9 cellular contexts compared by ENCODE assay signal in the genomic region with DNA sequence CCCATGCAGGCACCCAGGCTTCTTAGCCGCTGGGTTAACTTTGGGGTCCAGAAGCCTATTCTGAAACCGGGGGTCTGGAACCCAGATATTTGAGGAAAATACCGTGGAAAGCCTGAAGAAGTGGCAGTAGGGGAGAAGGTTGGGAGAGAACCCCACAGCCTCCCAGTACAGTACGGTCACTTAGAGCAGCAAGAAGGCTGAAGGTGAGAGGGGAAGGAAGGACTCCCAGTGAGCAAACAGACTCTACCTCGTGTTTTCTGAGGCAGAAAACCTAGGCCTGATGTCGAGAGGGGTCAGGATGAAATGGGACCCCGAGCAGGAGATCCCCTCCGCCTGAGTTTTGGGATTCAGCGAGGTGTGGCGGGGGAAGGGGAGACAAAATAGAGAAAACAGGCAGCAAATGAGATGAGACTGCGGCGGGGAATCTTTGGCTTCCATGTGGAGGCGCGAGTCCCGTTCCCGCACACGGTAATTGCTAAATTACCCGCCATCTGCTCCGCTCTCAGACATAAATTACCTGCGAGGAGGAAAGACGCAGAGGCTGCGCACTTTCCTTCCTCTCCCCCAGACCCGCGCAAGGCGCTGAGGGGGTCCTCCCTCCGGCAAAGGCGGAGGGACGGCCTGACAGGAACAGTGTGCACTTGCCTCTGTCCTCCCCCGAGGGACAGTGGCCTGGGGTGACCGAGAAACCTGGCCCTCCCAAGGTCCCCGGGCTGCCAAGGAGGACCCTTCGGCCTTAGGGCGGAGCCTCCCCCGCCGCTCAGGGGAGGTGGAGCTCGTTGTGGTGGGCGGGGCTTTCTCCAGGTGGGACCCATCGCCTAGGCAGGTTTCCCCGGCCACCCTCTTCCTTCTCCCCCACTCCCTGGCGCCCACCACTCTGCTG. TPM values are rescaled to one million over a fixed set of nuclear protein-coding genes. Genes with fewer than 3 reads are reported as not detected.
DNase-seq lines count a peak whose midpoint lies in the region; ATAC-seq and TF ChIP-seq lines count a peak whose summit lies in the region.
"Had no signal": no experiment of that assay in that cellular context is flagged by ENCODE, and none has a peak within 500 bp of the region (broad histone marks: within the 10 kb centered on the region; RNA-seq: fewer than 3 reads in every experiment).

No MANE protein-coding gene starts in this region.

- ATAC-seq in activated CD8-positive, alpha-beta memory T cell treated with anti-CD3 and anti-CD28 coated beads, Interleukin-2, amount 10 ng/mL, durations not matched to agents 7 days and 5 days, result peak; percentile 66
- no peak for ATAC-seq in HG03139 (IDR thresholded peaks at IDR 0.05; ENCODE audit: unreplicated experiment)

- H3K4me1 ChIP-seq in iPS-18a (ENCODE audit: control insufficient read depth, low read depth, low read length), result peaks cover 13% of the 10 kb centered on the region
- H3K4me1 ChIP-seq in ascending aorta, result peaks cover 0 to 19% of the 10 kb centered on the region in 2 donors

- no peak overlapping the region for H3K27ac Mint-ChIP-seq in activated CD8-positive, alpha-beta memory T cell treated with anti-CD3 and anti-CD28 coated beads, Interleukin-2, amount 10 ng/mL, durations not matched to agents 7 days and 5 days

- H3K27me3 ChIP-seq in iPS-18a (ENCODE audit: control insufficient read depth, insufficient read depth, low read length) (peaks cover 78% of the 10 kb centered on the region), ascending aorta (no peaks in the 10 kb centered on the region)

- TF ChIP-seq CTCF in ascending aorta (IDR thresholded peaks at IDR 0.05), result no peak

- H3K27me3 Mint-ChIP-seq in activated CD8-positive, alpha-beta memory T cell treated with anti-CD3 and anti-CD28 coated beads, Interleukin-2, amount 10 ng/mL, durations not matched to agents 7 days and 5 days, result peaks cover 40% of the 10 kb centered on the region

- H3K4me3 ChIP-seq in iPS-18a (ENCODE audit: low read length), result peak overlapping the region; percentile 54
- H3K4me3 ChIP-seq in ascending aorta, result no peak overlapping the region

- intact Hi-C loops in ascending aorta (cut with DNase I), result loop anchor here (2.0 kb wide), 1 partner anchor 17 kb away; no protein-coding TSS in a partner anchor

- H3K9me3 ChIP-seq in iPS-18a (ENCODE audit: control insufficient read depth, low read depth, low read length), result no peaks in the 10 kb centered on the region
- H3K9me3 ChIP-seq in ascending aorta, result no peaks in the 10 kb centered on the region

- no peak overlapping the region for H3K9ac ChIP-seq in iPS-18a (ENCODE audit: low read length)

- H3K4me1 Mint-ChIP-seq in activated CD8-positive, alpha-beta memory T cell treated with anti-CD3 and anti-CD28 coated beads, Interleukin-2, amount 10 ng/mL, durations not matched to agents 7 days and 5 days, result peaks cover 10% of the 10 kb centered on the region

- no peaks in the 10 kb centered on the region for H3K36me3 Mint-ChIP-seq in activated CD8-positive, alpha-beta memory T cell treated with anti-CD3 and anti-CD28 coated beads, Interleukin-2, amount 10 ng/mL, durations not matched to agents 7 days and 5 days

- H3K27ac ChIP-seq in iPS-18a (ENCODE audit: low read length), result no peak overlapping the region
- H3K27ac ChIP-seq in ascending aorta, result no peak overlapping the region

- no peaks in the 10 kb centered on the region for H3K9me3 Mint-ChIP-seq in activated CD8-positive, alpha-beta memory T cell treated with anti-CD3 and anti-CD28 coated beads, Interleukin-2, amount 10 ng/mL, durations not matched to agents 7 days and 5 days (ENCODE audit: low read depth)

- CTCF ChIA-PET in activated CD8-positive, alpha-beta memory T cell treated with anti-CD3 and anti-CD28 coated beads, Interleukin-2, amount 10 ng/mL, durations not matched to agents 7 days and 5 days (lab: Charles Lee), result interaction anchor here (0.7 to 18.9 kb wide), 7 partner anchors 5 to 272 kb away, joined by 3 to 270 read pairs (median 165); partner anchors contain the start of genes CALCOCO1 and CISTR

- H3K4me3 Mint-ChIP-seq in activated CD8-positive, alpha-beta memory T cell treated with anti-CD3 and anti-CD28 coated beads, Interleukin-2, amount 10 ng/mL, durations not matched to agents 7 days and 5 days, result no peak overlapping the region

- H3K36me3 ChIP-seq in iPS-18a (ENCODE audit: control insufficient read depth, low read depth, low read length) (no peaks in the 10 kb centered on the region), ascending aorta (no peaks in the 10 kb centered on the region)

- DNase-seq in NCI-H1417 (lab: John Stamatoyannopoulos, UW) (peak; percentile 26 to 83 (median 73)), NCI-H1417 treated with DMSO at 0.1 percent for 48 hours (lab: John Stamatoyannopoulos, UW) (no peak), ascending aorta (ENCODE audit: low spot score in 2 of 2) (no peak), NCI-H2029 treated with DMSO at 0.1 percent for 48 hours (lab: John Stamatoyannopoulos, UW) (no peak)
- no peak for DNase-seq in activated CD8-positive, alpha-beta memory T cell treated with anti-CD3 and anti-CD28 coated beads, Interleukin-2, amount 10 ng/mL, durations not matched to agents 7 days and 5 days
- peak in 5 of 6 experiments; percentile 24 to 65 (median 63) for DNase-seq in stimulated activated naive CD4-positive, alpha-beta T cell (lab: John Stamatoyannopoulos, UW)

RNA-seq across cellular contexts. Expression of gene CALCOCO1, which starts 10.9 kb away (rescaled TPM):
- 10 to 100 TPM; 39.0 to 40.0 TPM for total RNA-seq in activated CD8-positive, alpha-beta memory T cell treated with anti-CD3 and anti-CD28 coated beads, Interleukin-2, amount 10 ng/mL, durations not matched to agents 7 days and 5 days
- total RNA-seq in ascending aorta, result 258 TPM

RNA-seq across cellular contexts. Expression of gene CISTR, which starts 13.6 kb away (rescaled TPM):
- not detected for total RNA-seq in activated CD8-positive, alpha-beta memory T cell treated with anti-CD3 and anti-CD28 coated beads, Interleukin-2, amount 10 ng/mL, durations not matched to agents 7 days and 5 days
- not detected for total RNA-seq in ascending aorta
- total RNA-seq: activated CD8-positive, alpha-beta memory T cell treated with anti-CD3 and anti-CD28 coated beads for 36 hours had no signal

Comparison
In these comparisons a context has a peak if more than half of its experiments do, and no peak if none do; other contexts are left out.
1. DNase-seq: peak in NCI-H1417 (3 of 3) and stimulated activated naive CD4-positive, alpha-beta T cell (5 of 6); none in NCI-H1417 treated with DMSO at 0.1 percent for 48 hours (single experiment), activated CD8-positive, alpha-beta memory T cell treated with anti-CD3 and anti-CD28 coated beads, Interleukin-2, amount 10 ng/mL, durations not matched to agents 7 days and 5 days (single experiment), ascending aorta (0 of 2) and NCI-H2029 treated with DMSO at 0.1 percent for 48 hours (single experiment).